Comparison of ENCODE assay signal across 1 cellular context in the genomic region with DNA sequence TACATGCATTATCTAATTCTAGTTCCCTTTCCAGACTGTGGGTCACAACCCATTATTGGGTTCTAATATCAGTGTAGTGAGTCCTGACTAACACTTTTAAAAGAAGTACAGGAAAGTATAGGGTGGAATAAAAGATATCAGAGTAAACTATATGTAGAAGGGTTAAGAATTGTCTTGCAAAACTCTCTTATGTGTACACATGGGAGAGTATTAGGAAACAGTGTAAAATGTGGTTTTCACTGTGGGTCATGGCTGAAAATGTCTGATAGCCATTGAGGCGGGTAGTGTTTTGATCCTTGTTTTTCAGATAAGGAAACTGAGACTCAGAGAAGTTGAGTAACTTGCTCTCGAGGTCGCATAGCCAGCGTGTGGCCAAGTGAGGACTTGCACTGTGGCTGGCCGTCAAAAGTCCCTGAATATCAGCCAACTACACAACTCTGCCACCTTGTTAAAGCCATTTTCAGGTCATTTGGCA.
A peak's percentile ranks its signal among the peaks of the same experiment; 100 is the strongest.
TF ChIP-seq lines count a peak whose summit lies in the region.

No MANE protein-coding gene starts in this region.

TF ChIP-seq in HepG2, 621 proteins besides CTCF, POLR2A, EP300 and RAD21 (continued from another document and continues in another):
- TF ChIP-seq ZNF737 (CRISPR knock-in tag; IDR thresholded peaks at IDR 0.05; ENCODE audit: borderline replicate concordance) = no peak
- TF ChIP-seq, protein P1, sequence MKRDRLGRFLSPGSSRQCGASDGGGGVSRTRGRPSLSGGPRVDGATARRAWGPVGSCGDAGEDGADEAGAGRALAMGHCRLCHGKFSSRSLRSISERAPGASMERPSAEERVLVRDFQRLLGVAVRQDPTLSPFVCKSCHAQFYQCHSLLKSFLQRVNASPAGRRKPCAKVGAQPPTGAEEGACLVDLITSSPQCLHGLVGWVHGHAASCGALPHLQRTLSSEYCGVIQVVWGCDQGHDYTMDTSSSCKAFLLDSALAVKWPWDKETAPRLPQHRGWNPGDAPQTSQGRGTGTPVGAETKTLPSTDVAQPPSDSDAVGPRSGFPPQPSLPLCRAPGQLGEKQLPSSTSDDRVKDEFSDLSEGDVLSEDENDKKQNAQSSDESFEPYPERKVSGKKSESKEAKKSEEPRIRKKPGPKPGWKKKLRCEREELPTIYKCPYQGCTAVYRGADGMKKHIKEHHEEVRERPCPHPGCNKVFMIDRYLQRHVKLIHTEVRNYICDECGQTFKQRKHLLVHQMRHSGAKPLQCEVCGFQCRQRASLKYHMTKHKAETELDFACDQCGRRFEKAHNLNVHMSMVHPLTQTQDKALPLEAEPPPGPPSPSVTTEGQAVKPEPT (CRISPR knock-in tag; IDR thresholded peaks at IDR 0.05; ENCODE audit: low read depth) = no peak
- no peak for TF ChIP-seq ZNF782 (CRISPR knock-in tag; IDR thresholded peaks at IDR 0.05; ENCODE audit: borderline replicate concordance)
- TF ChIP-seq, protein P2, sequence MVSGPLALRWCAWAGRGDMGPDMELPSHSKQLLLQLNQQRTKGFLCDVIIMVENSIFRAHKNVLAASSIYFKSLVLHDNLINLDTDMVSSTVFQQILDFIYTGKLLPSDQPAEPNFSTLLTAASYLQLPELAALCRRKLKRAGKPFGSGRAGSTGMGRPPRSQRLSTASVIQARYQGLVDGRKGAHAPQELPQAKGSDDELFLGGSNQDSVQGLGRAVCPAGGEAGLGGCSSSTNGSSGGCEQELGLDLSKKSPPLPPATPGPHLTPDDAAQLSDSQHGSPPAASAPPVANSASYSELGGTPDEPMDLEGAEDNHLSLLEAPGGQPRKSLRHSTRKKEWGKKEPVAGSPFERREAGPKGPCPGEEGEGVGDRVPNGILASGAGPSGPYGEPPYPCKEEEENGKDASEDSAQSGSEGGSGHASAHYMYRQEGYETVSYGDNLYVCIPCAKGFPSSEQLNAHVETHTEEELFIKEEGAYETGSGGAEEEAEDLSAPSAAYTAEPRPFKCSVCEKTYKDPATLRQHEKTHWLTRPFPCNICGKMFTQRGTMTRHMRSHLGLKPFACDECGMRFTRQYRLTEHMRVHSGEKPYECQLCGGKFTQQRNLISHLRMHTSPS (CRISPR knock-in tag; IDR thresholded peaks at IDR 0.05; ENCODE audit: low read depth) = no peak
- TF ChIP-seq SP1 (IDR thresholded peaks at IDR 0.05) = no peak
- TF ChIP-seq SP1 (CRISPR knock-in tag; IDR thresholded peaks at IDR 0.05) = no peak
- no peak for TF ChIP-seq DR1 (CRISPR knock-in tag; IDR thresholded peaks at IDR 0.05)
- 0 out of 4 replicates have a peak, but pooled peaks of 1 of the 2 experiments have one; percentile 27 for TF ChIP-seq KLF16 (CRISPR knock-in tag; IDR thresholded peaks at IDR 0.05)
- TF ChIP-seq ZNF460 (CRISPR knock-in tag; IDR thresholded peaks at IDR 0.05; ENCODE audit: borderline replicate concordance) = no peak
- TF ChIP-seq ISL2 (CRISPR knock-in tag; IDR thresholded peaks at IDR 0.05) = peak; percentile 58; the same call in 1 of the 2 replicates
- TF ChIP-seq ZNF749 (CRISPR knock-in tag; IDR thresholded peaks at IDR 0.05; ENCODE audit: borderline replicate concordance) = no peak
- TF ChIP-seq, protein P3, sequence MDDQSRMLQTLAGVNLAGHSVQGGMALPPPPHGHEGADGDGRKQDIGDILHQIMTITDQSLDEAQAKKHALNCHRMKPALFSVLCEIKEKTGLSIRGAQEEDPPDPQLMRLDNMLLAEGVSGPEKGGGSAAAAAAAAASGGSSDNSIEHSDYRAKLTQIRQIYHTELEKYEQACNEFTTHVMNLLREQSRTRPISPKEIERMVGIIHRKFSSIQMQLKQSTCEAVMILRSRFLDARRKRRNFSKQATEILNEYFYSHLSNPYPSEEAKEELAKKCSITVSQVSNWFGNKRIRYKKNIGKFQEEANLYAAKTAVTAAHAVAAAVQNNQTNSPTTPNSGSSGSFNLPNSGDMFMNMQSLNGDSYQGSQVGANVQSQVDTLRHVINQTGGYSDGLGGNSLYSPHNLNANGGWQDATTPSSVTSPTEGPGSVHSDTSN (CRISPR knock-in tag; IDR thresholded peaks at IDR 0.05; ENCODE audit: borderline replicate concordance) = no peak
- TF ChIP-seq GLI4 (CRISPR knock-in tag; IDR thresholded peaks at IDR 0.05; ENCODE audit: borderline replicate concordance) = no peak
- no peak for TF ChIP-seq TBL1XR1 (IDR thresholded peaks at IDR 0.05; ENCODE audit: borderline replicate concordance, low read length, partially characterized antibody)
- TF ChIP-seq, protein P4, sequence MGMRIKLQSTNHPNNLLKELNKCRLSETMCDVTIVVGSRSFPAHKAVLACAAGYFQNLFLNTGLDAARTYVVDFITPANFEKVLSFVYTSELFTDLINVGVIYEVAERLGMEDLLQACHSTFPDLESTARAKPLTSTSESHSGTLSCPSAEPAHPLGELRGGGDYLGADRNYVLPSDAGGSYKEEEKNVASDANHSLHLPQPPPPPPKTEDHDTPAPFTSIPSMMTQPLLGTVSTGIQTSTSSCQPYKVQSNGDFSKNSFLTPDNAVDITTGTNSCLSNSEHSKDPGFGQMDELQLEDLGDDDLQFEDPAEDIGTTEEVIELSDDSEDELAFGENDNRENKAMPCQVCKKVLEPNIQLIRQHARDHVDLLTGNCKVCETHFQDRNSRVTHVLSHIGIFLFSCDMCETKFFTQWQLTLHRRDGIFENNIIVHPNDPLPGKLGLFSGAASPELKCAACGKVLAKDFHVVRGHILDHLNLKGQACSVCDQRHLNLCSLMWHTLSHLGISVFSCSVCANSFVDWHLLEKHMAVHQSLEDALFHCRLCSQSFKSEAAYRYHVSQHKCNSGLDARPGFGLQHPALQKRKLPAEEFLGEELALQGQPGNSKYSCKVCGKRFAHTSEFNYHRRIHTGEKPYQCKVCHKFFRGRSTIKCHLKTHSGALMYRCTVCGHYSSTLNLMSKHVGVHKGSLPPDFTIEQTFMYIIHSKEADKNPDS (CRISPR knock-in tag; IDR thresholded peaks at IDR 0.05) = peak; percentile 68; the same call in 1 of the 2 replicates
- TF ChIP-seq DPF2 (CRISPR knock-in tag; IDR thresholded peaks at IDR 0.05; ENCODE audit: borderline replicate concordance, low read depth) = 0 out of 2 replicates have a peak, but pooled peaks have one; percentile 39
- no peak; the same call in 1 of the 2 replicates for TF ChIP-seq KDM4B (CRISPR knock-in tag; IDR thresholded peaks at IDR 0.05)
- 0 out of 2 replicates have a peak, but pooled peaks have one; percentile 7 for TF ChIP-seq ZNF777 (CRISPR knock-in tag; IDR thresholded peaks at IDR 0.05)
- TF ChIP-seq, protein P5, sequence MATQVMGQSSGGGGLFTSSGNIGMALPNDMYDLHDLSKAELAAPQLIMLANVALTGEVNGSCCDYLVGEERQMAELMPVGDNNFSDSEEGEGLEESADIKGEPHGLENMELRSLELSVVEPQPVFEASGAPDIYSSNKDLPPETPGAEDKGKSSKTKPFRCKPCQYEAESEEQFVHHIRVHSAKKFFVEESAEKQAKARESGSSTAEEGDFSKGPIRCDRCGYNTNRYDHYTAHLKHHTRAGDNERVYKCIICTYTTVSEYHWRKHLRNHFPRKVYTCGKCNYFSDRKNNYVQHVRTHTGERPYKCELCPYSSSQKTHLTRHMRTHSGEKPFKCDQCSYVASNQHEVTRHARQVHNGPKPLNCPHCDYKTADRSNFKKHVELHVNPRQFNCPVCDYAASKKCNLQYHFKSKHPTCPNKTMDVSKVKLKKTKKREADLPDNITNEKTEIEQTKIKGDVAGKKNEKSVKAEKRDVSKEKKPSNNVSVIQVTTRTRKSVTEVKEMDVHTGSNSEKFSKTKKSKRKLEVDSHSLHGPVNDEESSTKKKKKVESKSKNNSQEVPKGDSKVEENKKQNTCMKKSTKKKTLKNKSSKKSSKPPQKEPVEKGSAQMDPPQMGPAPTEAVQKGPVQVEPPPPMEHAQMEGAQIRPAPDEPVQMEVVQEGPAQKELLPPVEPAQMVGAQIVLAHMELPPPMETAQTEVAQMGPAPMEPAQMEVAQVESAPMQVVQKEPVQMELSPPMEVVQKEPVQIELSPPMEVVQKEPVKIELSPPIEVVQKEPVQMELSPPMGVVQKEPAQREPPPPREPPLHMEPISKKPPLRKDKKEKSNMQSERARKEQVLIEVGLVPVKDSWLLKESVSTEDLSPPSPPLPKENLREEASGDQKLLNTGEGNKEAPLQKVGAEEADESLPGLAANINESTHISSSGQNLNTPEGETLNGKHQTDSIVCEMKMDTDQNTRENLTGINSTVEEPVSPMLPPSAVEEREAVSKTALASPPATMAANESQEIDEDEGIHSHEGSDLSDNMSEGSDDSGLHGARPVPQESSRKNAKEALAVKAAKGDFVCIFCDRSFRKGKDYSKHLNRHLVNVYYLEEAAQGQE (IDR thresholded peaks at IDR 0.05; ENCODE audit: borderline replicate concordance in 1 of 2, low read depth in 1 of 2, low read length in 2 of 2) = no peak
- TF ChIP-seq, protein P6, sequence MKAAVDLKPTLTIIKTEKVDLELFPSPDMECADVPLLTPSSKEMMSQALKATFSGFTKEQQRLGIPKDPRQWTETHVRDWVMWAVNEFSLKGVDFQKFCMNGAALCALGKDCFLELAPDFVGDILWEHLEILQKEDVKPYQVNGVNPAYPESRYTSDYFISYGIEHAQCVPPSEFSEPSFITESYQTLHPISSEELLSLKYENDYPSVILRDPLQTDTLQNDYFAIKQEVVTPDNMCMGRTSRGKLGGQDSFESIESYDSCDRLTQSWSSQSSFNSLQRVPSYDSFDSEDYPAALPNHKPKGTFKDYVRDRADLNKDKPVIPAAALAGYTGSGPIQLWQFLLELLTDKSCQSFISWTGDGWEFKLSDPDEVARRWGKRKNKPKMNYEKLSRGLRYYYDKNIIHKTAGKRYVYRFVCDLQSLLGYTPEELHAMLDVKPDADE (CRISPR knock-in tag; IDR thresholded peaks at IDR 0.05) = no peak
- TF ChIP-seq CHD2 (IDR thresholded peaks at IDR 0.05; ENCODE audit: low read depth, low read length) = no peak
- TF ChIP-seq ZNF879 (CRISPR knock-in tag; IDR thresholded peaks at IDR 0.05) = no peak
- TF ChIP-seq, protein P7, sequence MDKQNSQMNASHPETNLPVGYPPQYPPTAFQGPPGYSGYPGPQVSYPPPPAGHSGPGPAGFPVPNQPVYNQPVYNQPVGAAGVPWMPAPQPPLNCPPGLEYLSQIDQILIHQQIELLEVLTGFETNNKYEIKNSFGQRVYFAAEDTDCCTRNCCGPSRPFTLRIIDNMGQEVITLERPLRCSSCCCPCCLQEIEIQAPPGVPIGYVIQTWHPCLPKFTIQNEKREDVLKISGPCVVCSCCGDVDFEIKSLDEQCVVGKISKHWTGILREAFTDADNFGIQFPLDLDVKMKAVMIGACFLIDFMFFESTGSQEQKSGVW (CRISPR knock-in tag; IDR thresholded peaks at IDR 0.05; ENCODE audit: borderline replicate concordance) = no peak
- TF ChIP-seq, protein P8, sequence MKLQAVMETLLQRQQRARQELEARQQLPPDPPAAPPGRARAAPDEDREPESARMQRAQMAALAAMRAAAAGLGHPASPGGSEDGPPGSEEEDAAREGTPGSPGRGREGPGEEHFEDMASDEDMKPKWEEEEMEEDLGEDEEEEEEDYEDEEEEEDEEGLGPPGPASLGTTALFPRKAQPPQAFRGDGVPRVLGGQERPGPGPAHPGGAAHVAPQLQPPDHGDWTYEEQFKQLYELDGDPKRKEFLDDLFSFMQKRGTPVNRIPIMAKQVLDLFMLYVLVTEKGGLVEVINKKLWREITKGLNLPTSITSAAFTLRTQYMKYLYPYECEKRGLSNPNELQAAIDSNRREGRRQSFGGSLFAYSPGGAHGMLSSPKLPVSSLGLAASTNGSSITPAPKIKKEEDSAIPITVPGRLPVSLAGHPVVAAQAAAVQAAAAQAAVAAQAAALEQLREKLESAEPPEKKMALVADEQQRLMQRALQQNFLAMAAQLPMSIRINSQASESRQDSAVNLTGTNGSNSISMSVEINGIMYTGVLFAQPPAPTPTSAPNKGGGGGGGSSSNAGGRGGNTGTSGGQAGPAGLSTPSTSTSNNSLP (IDR thresholded peaks at IDR 0.05; ENCODE audit: low read depth, low read length) = no peak; the same call in 1 of the 2 replicates
- TF ChIP-seq, protein P9, sequence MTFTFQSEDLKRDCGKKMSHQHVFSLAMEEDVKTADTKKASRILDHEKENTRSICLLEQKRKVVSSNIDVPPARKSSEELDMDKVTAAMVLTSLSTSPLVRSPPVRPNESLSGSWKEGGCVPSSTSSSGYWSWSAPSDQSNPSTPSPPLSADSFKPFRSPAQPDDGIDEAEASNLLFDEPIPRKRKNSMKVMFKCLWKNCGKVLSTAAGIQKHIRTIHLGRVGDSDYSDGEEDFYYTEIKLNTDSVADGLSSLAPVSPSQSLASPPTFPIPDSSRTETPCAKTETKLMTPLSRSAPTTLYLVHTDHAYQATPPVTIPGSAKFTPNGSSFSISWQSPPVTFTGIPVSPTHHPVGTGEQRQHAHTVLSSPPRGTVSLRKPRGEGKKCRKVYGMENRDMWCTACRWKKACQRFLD (CRISPR knock-in tag; IDR thresholded peaks at IDR 0.05; ENCODE audit: borderline replicate concordance) = no peak
- TF ChIP-seq, protein P10, sequence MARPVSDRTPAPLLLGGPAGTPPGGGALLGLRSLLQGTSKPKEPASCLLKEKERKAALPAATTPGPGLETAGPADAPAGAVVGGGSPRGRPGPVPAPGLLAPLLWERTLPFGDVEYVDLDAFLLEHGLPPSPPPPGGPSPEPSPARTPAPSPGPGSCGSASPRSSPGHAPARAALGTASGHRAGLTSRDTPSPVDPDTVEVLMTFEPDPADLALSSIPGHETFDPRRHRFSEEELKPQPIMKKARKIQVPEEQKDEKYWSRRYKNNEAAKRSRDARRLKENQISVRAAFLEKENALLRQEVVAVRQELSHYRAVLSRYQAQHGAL (CRISPR knock-in tag; IDR thresholded peaks at IDR 0.05; ENCODE audit: not compliant biosample characterization) = no peak
- TF ChIP-seq STAT5B (CRISPR knock-in tag; IDR thresholded peaks at IDR 0.05) = no peak
- TF ChIP-seq, protein P11, sequence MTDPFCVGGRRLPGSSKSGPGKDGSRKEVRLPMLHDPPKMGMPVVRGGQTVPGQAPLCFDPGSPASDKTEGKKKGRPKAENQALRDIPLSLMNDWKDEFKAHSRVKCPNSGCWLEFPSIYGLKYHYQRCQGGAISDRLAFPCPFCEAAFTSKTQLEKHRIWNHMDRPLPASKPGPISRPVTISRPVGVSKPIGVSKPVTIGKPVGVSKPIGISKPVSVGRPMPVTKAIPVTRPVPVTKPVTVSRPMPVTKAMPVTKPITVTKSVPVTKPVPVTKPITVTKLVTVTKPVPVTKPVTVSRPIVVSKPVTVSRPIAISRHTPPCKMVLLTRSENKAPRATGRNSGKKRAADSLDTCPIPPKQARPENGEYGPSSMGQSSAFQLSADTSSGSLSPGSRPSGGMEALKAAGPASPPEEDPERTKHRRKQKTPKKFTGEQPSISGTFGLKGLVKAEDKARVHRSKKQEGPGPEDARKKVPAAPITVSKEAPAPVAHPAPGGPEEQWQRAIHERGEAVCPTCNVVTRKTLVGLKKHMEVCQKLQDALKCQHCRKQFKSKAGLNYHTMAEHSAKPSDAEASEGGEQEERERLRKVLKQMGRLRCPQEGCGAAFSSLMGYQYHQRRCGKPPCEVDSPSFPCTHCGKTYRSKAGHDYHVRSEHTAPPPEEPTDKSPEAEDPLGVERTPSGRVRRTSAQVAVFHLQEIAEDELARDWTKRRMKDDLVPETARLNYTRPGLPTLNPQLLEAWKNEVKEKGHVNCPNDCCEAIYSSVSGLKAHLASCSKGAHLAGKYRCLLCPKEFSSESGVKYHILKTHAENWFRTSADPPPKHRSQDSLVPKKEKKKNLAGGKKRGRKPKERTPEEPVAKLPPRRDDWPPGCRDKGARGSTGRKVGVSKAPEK (CRISPR knock-in tag; IDR thresholded peaks at IDR 0.05; ENCODE audit: borderline replicate concordance) = no peak
- no peak for TF ChIP-seq CAMTA2 (CRISPR knock-in tag; IDR thresholded peaks at IDR 0.05; ENCODE audit: borderline replicate concordance)
- no peak for TF ChIP-seq MXI1 (IDR thresholded peaks at IDR 0.05; ENCODE audit: borderline replicate concordance, low read depth, low read length)
- no peak for TF ChIP-seq ZNF501 (CRISPR knock-in tag; IDR thresholded peaks at IDR 0.05)
- TF ChIP-seq ZNF256 (CRISPR knock-in tag; conservative IDR thresholded peaks at IDR 0.05) = no peak
- TF ChIP-seq ZNF10 (CRISPR knock-in tag; IDR thresholded peaks at IDR 0.05; ENCODE audit: borderline replicate concordance, low read depth) = no peak
- no peak for TF ChIP-seq MBNL3 (CRISPR knock-in tag; conservative IDR thresholded peaks at IDR 0.05)
